ENCODE assay signal across 8 cellular contexts in the genomic region with DNA sequence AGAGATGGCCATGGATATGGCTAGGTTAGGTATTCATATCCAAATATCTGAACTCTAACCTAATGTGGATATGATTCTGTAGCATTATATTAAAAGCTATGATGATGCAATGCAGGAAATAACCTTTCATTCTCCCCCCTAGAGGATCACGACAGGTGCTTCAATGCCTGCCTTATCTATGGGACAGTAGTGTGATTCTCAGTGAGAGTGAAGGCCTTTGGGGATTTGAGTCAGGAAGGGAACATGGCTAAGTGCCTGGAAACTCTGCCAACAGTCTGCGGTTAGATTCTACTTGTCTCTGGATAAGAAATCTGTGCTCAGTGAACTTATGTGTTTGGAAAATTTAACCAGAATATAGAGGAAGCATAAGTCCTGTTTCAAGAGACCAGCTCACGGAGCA.
A peak's percentile ranks its signal among the peaks of the same experiment; 100 is the strongest.
DNase-seq lines count a peak whose midpoint lies in the region; ATAC-seq and TF ChIP-seq lines count a peak whose summit lies in the region.
"Had no signal": no experiment of that assay in that cellular context is flagged by ENCODE, and none has a peak within 500 bp of the region (broad histone marks: within the 10 kb centered on the region; RNA-seq: fewer than 3 reads in every experiment).

No MANE protein-coding gene starts in this region.

- peaks cover 0 to 18% (median 10%) of the 10 kb centered on the region in 9 donors for H3K4me1 ChIP-seq in heart right ventricle

- H3K4me3 Mint-ChIP-seq in activated CD8-positive, alpha-beta T cell treated with anti-CD3 and anti-CD28 coated beads, Interleukin-2, amount 10 ng/mL, durations not matched to agents 7 days and 5 days, result no peak overlapping the region
- no peak overlapping the region for H3K4me3 Mint-ChIP-seq in stimulated activated memory B cell treated with anti-CD40 and anti-IgM and Interleukin-4, amounts not matched to agents 10 μg/mL and 1 μg/mL and 100 μg/mL, for 72 hours

- no peaks in the 10 kb centered on the region for H3K27me3 ChIP-seq in heart right ventricle

- 14 to 17% methylated on average over 3 of the region's 3 CpGs for WGBS in heart right ventricle, 2 donors

- CTCF ChIA-PET in activated CD8-positive, alpha-beta T cell treated with anti-CD3 and anti-CD28 coated beads, Interleukin-2, amount 10 ng/mL, durations not matched to agents 7 days and 5 days (lab: Charles Lee), result interaction anchor here (1.8 kb wide), 1 partner anchor 10 kb away, joined by 6 read pairs; no protein-coding TSS in a partner anchor

- TF ChIP-seq CTCF in heart right ventricle (IDR thresholded peaks at IDR 0.05), result no peak

- H3K27me3 Mint-ChIP-seq in activated CD8-positive, alpha-beta T cell treated with anti-CD3 and anti-CD28 coated beads, Interleukin-2, amount 10 ng/mL, durations not matched to agents 7 days and 5 days (ENCODE audit: low read depth), result no peaks in the 10 kb centered on the region
- H3K27me3 Mint-ChIP-seq in stimulated activated memory B cell treated with anti-CD40 and anti-IgM and Interleukin-4, amounts not matched to agents 10 μg/mL and 1 μg/mL and 100 μg/mL, for 72 hours, result no peaks in the 10 kb centered on the region

- no peak overlapping the region for H3K4me3 ChIP-seq in heart right ventricle

- no peak for DNase-seq in activated CD8-positive, alpha-beta T cell treated with anti-CD3 and anti-CD28 coated beads, Interleukin-2, amount 10 ng/mL, durations not matched to agents 7 days and 5 days
- DNase-seq in heart right ventricle (peak in 1 of 2 donors; percentile 52), GM19240 (ENCODE audit: insufficient read length, low spot score) (no peak)
- DNase-seq in stimulated activated CD4-positive, alpha-beta T cell treated with anti-CD3 and anti-CD28 coated beads, Interleukin-4, amount 100 ng/mL, for 24 hours, result no peak
- DNase-seq: activated CD8-positive, alpha-beta memory T cell treated with anti-CD3 and anti-CD28 coated beads, Interleukin-2, amount 50 U/mL, for 48 hours had no signal

- H3K4me1 Mint-ChIP-seq in activated CD8-positive, alpha-beta T cell treated with anti-CD3 and anti-CD28 coated beads, Interleukin-2, amount 10 ng/mL, durations not matched to agents 7 days and 5 days (ENCODE audit: low read depth), result peaks cover 7% of the 10 kb centered on the region
- H3K4me1 Mint-ChIP-seq in stimulated activated memory B cell treated with anti-CD40 and anti-IgM and Interleukin-4, amounts not matched to agents 10 μg/mL and 1 μg/mL and 100 μg/mL, for 72 hours, result peaks cover 84% of the 10 kb centered on the region

- H3K27ac Mint-ChIP-seq in activated CD8-positive, alpha-beta T cell treated with anti-CD3 and anti-CD28 coated beads, Interleukin-2, amount 10 ng/mL, durations not matched to agents 7 days and 5 days, result peak overlapping the region; percentile 72
- peak overlapping the region; percentile 40 for H3K27ac Mint-ChIP-seq in stimulated activated memory B cell treated with anti-CD40 and anti-IgM and Interleukin-4, amounts not matched to agents 10 μg/mL and 1 μg/mL and 100 μg/mL, for 72 hours

- POLR2A ChIA-PET in activated CD8-positive, alpha-beta T cell treated with anti-CD3 and anti-CD28 coated beads, Interleukin-2, amount 10 ng/mL, durations not matched to agents 7 days and 5 days (lab: Charles Lee), result interaction anchor here (0.7 to 1.2 kb wide), 2 partner anchors 12 to 29 kb away, joined by 3 to 4 read pairs; no protein-coding TSS in a partner anchor

- H3K27ac ChIP-seq in heart right ventricle, result no peak overlapping the region

- ATAC-seq in GM18868 (IDR thresholded peaks at IDR 0.05; ENCODE audit: unreplicated experiment) (peak; percentile 45), heart right ventricle (peak in 6 of 8 donors; percentile 52 to 84 (median 62)), GM19324 (IDR thresholded peaks at IDR 0.05; ENCODE audit: low FRiP score, unreplicated experiment) (no peak)
- ATAC-seq in activated CD8-positive, alpha-beta T cell treated with anti-CD3 and anti-CD28 coated beads, Interleukin-2, amount 10 ng/mL, durations not matched to agents 7 days and 5 days, result no peak
- ATAC-seq in stimulated activated memory B cell treated with anti-CD40 and anti-IgM and Interleukin-4, amounts not matched to agents 10 μg/mL and 1 μg/mL and 100 μg/mL, for 72 hours, result peak; percentile 39

- H3K36me3 ChIP-seq in heart right ventricle, result no peaks in the 10 kb centered on the region

- H3K9me3 ChIP-seq in heart right ventricle, result no peaks in the 10 kb centered on the region

- intact Hi-C loops in heart right ventricle (cut with DNase I), result no loop called here

- H3K36me3 Mint-ChIP-seq in activated CD8-positive, alpha-beta T cell treated with anti-CD3 and anti-CD28 coated beads, Interleukin-2, amount 10 ng/mL, durations not matched to agents 7 days and 5 days (ENCODE audit: low read depth), result peaks cover 82% of the 10 kb centered on the region
- H3K36me3 Mint-ChIP-seq in stimulated activated memory B cell treated with anti-CD40 and anti-IgM and Interleukin-4, amounts not matched to agents 10 μg/mL and 1 μg/mL and 100 μg/mL, for 72 hours, result peaks cover 72% of the 10 kb centered on the region

- peaks cover 4% of the 10 kb centered on the region for H3K9me3 Mint-ChIP-seq in activated CD8-positive, alpha-beta T cell treated with anti-CD3 and anti-CD28 coated beads, Interleukin-2, amount 10 ng/mL, durations not matched to agents 7 days and 5 days (ENCODE audit: insufficient read depth)
- H3K9me3 Mint-ChIP-seq in stimulated activated memory B cell treated with anti-CD40 and anti-IgM and Interleukin-4, amounts not matched to agents 10 μg/mL and 1 μg/mL and 100 μg/mL, for 72 hours, result peaks cover 8% of the 10 kb centered on the region

Comparison
In these comparisons a context has a peak if more than half of its experiments do, and no peak if none do; other contexts are left out.
1. ATAC-seq: peak in GM18868 (single experiment), heart right ventricle (6 of 8) and stimulated activated memory B cell treated with anti-CD40 and anti-IgM and Interleukin-4, amounts not matched to agents 10 μg/mL and 1 μg/mL and 100 μg/mL, for 72 hours (single experiment); none in activated CD8-positive, alpha-beta T cell treated with anti-CD3 and anti-CD28 coated beads, Interleukin-2, amount 10 ng/mL, durations not matched to agents 7 days and 5 days (single experiment) and GM19324 (single experiment).